In genomic region chr7:150420242-150420641, GRCh38 we compare ENCODE assay signal across 15 cellular contexts. TPM values are rescaled to one million over a fixed set of nuclear protein-coding genes. Genes with fewer than 3 reads are reported as not detected.
DNase-seq lines count a peak whose midpoint lies in the region; ATAC-seq, FAIRE-seq and TF ChIP-seq lines count a peak whose summit lies in the region.
"Had no signal": no experiment of that assay in that cellular context is flagged by ENCODE, and none has a peak within 500 bp of the region (broad histone marks: within the 10 kb centered on the region; RNA-seq: fewer than 3 reads in every experiment).

No MANE protein-coding gene starts in this region.

- no peak overlapping the region for H4K8ac ChIP-seq in H9 (replicated peaks; ENCODE audit: insufficient read length, low read depth, low read length)

- H3K4me1 Mint-ChIP-seq in H9: peaks cover 21% of the 10 kb centered on the region in 2 experiments

- H3K79me1 ChIP-seq in H9 (ENCODE audit: insufficient read depth, low read depth, low read length, poor library complexity, severe bottlenecking): no peaks in the 10 kb centered on the region

- TF ChIP-seq POLR2A in K562 (conservative IDR thresholded peaks at IDR 0.05) (no peak), prostate gland (IDR thresholded peaks at IDR 0.05) (no peak)

- no peak overlapping the region for H3K14ac ChIP-seq in H9 (ENCODE audit: insufficient read depth, low read length)

- ATAC-seq in K562: no peak

- no peak overlapping the region for H3K27ac ChIP-seq in H9 (ENCODE audit: insufficient read length, low read depth, low read length)
- H3K27ac ChIP-seq in K562 (ENCODE audit: extremely low read depth, low read depth, low read length): no peak overlapping the region
- no peak overlapping the region for H3K27ac ChIP-seq in prostate gland
- H3K27ac ChIP-seq in caudate nucleus (ENCODE audit: low read depth, low read length): no peak overlapping the region
- H3K27ac ChIP-seq: 22Rv1 had no signal

- H3K56ac ChIP-seq in H9 (ENCODE audit: insufficient read length, low read depth, low read length): no peak overlapping the region

- H3K27me3 ChIP-seq in H9 (ENCODE audit: insufficient read depth, low read length) (no peaks in the 10 kb centered on the region), K562 (ENCODE audit: control insufficient read depth in 2 of 2, insufficient read depth in 2 of 2, low read length in 2 of 2) (no peaks in the 10 kb centered on the region), neuron (ENCODE audit: insufficient read depth, low read length) (no peaks in the 10 kb centered on the region), prostate gland (replicated peaks; ENCODE audit: insufficient read depth) (no peaks in the 10 kb centered on the region)

- H2AFZ ChIP-seq in H9 (ENCODE audit: low read length) (no peak overlapping the region), K562 (ENCODE audit: low read depth, low read length) (peak overlapping the region; percentile 91), neuron (ENCODE audit: low read depth, low read length) (peak overlapping the region; percentile 50)

- H3K27me3 Mint-ChIP-seq in H9 (ENCODE audit: low read depth): peaks cover 14% of the 10 kb centered on the region

- H3K4me1 ChIP-seq in H9 (ENCODE audit: insufficient read depth, low read length) (no peaks in the 10 kb centered on the region; the same call in 1 of the 2 replicates), K562 (replicated peaks in 1 of 2; ENCODE audit: control insufficient read depth in 2 of 2, insufficient read depth in 2 of 2, low read length in 2 of 2) (peaks cover 3 to 7% of the 10 kb centered on the region in 2 experiments; a peak in 3 of 5 replicates), neuron (ENCODE audit: insufficient read depth, low read length) (peaks cover 10% of the 10 kb centered on the region), prostate gland (replicated peaks) (no peaks in the 10 kb centered on the region)

- DNase-seq in NCI-H345 (lab: John Stamatoyannopoulos, UW): peak; percentile 4
- no peak for DNase-seq in NCI-H345 treated with DMSO at 0.1 percent for 48 hours (lab: John Stamatoyannopoulos, UW; ENCODE audit: unreplicated experiment)
- DNase-seq in H9: peak; percentile 16
- no peak for DNase-seq in K562 (ENCODE audit: extremely low read depth in 1 of 4, low spot score in 3 of 4)
- DNase-seq in prostate gland (ENCODE audit: low spot score): no peak
- DNase-seq in NCI-H2029 (lab: John Stamatoyannopoulos, UW): no peak
- no peak for DNase-seq in caudate nucleus (lab: John Stamatoyannopoulos, UW)

- no peaks in the 10 kb centered on the region for H3K9me1 ChIP-seq in K562 (ENCODE audit: control insufficient read depth, insufficient read depth, low read length)

- POLR2A ChIA-PET in K562 (lab: Yijun Ruan, JAX): interaction anchor here (0.9 to 1.2 kb wide), 2 partner anchors 14 to 46 kb away, joined by 3 to 4 read pairs; a partner anchor contains a TSS

- no peaks in the 10 kb centered on the region for H4K20me1 ChIP-seq in H9 (ENCODE audit: control insufficient read depth, insufficient read depth, insufficient read length)
- no peaks in the 10 kb centered on the region for H4K20me1 ChIP-seq in K562 (replicated peaks; ENCODE audit: control insufficient read depth, insufficient read depth, low read length)

- no peak overlapping the region for H2BK120ac ChIP-seq in H9 (ENCODE audit: low read depth, low read length, poor library complexity, severe bottlenecking)

- H3T11ph ChIP-seq in H9 (ENCODE audit: low read length): no peak overlapping the region

- no peak overlapping the region for H3K4ac ChIP-seq in H9 (ENCODE audit: low read depth, low read length)

- no peak for FAIRE-seq in K562 (lab: Jason Lieb, UNC)
- FAIRE-seq: H54 had no signal

- H3K23ac ChIP-seq in H9 (ENCODE audit: insufficient read length, low read depth, low read length): no peak overlapping the region

- CTCF ChIA-PET in K562 (lab: Yijun Ruan, JAX; ENCODE audit: low intra/inter-chr PET ratio): interaction anchor here (0.6 to 2.2 kb wide), 3 partner anchors 64 to 134 kb away, joined by 3 to 16 read pairs (median 14); no protein-coding TSS in a partner anchor

- no peak overlapping the region for H3K27ac Mint-ChIP-seq in H9
- H3K27ac Mint-ChIP-seq: CD8-positive, alpha-beta T cell had no signal

- no peak overlapping the region for H2BK15ac ChIP-seq in H9 (ENCODE audit: low read depth, low read length)

- H4K91ac ChIP-seq in H9 (ENCODE audit: insufficient read length, low read depth, low read length): no peak overlapping the region

- H3K9ac ChIP-seq in H9 (ENCODE audit: extremely low read depth, insufficient read length, low read length) (no peak overlapping the region), K562 (ENCODE audit: insufficient read depth in 1 of 2, low read depth in 2 of 2, low read length in 2 of 2) (peak overlapping the region in 1 of 2 experiments; percentile 10; a peak in 1 of 4 replicates)

- H3K23me2 ChIP-seq in H9 (ENCODE audit: insufficient read length, low read depth, low read length, poor library complexity, severe bottlenecking): no peaks in the 10 kb centered on the region

- in situ Hi-C loops in K562 (cut with MboI): loop anchor here (5.0 kb wide), 1 partner anchor 133 kb away; no protein-coding TSS in a partner anchor

- H4K5ac ChIP-seq in H9 (ENCODE audit: insufficient read length, low read depth, low read length): no peak overlapping the region

- H3K9me3 Mint-ChIP-seq in H9: no peaks in the 10 kb centered on the region; a peak in 2 of 5 replicates
- H3K9me3 Mint-ChIP-seq: CD8-positive, alpha-beta T cell had no signal

- H2BK20ac ChIP-seq in H9 (ENCODE audit: low read depth, low read length, poor library complexity, severe bottlenecking): no peak overlapping the region

- H3K36me3 ChIP-seq in K562 (ENCODE audit: control insufficient read depth, insufficient read depth, low read length) (no peaks in the 10 kb centered on the region), neuron (ENCODE audit: insufficient read depth, low read length) (no peaks in the 10 kb centered on the region), prostate gland (no peaks in the 10 kb centered on the region)

- no peak overlapping the region for H3K18ac ChIP-seq in H9 (ENCODE audit: insufficient read length, low read depth, low read length)

- no peak overlapping the region for H2AK5ac ChIP-seq in H9 (ENCODE audit: insufficient read length, low read length)

- no peak overlapping the region for H3K4me2 ChIP-seq in H9 (ENCODE audit: insufficient read depth, insufficient read length, low read length)
- no peak overlapping the region; the same call in 1 of the 2 replicates for H3K4me2 ChIP-seq in K562 (ENCODE audit: insufficient read depth, low read length)

- BruUV-seq in K562 (replicated peaks; lab: Mats Ljungman, UMichigan): no TSS peak

- H2BK5ac ChIP-seq in H9 (ENCODE audit: insufficient read length, low read length): no peak overlapping the region

- H2BK12ac ChIP-seq in H9 (ENCODE audit: insufficient read length, low read depth, low read length): no peak overlapping the region

- TF ChIP-seq CTCF in H9 (conservative IDR thresholded peaks at IDR 0.05): no peak
- TF ChIP-seq CTCF in K562 (IDR thresholded peaks at IDR 0.05 in 2 of 3, conservative IDR thresholded peaks at IDR 0.05 in 1 of 3; ENCODE audit: insufficient read depth in 2 of 3, low read depth in 1 of 3, low read length in 3 of 3): no peak
- TF ChIP-seq CTCF in prostate gland (IDR thresholded peaks at IDR 0.05): no peak

- TF ChIP-seq EP300 in K562 (IDR thresholded peaks at IDR 0.05; ENCODE audit: low read length): no peak

- H3K4me3 Mint-ChIP-seq in H9: no peak overlapping the region
- H3K4me3 Mint-ChIP-seq: CD8-positive, alpha-beta T cell had no signal

- no peak overlapping the region for H3K4me3 ChIP-seq in K562
- no peak overlapping the region for H3K4me3 ChIP-seq in neuron (ENCODE audit: low read length)
- H3K4me3 ChIP-seq in prostate gland: no peak overlapping the region

- no peak for TF ChIP-seq RAD21 in K562 (CRISPR knock-in tag; conservative IDR thresholded peaks at IDR 0.05 in 1 of 2, IDR thresholded peaks at IDR 0.05 in 1 of 2)

- intact Hi-C loops in K562 (cut with micrococcal nuclease) (no loop called here), prostate gland (cut with DNase I) (no loop called here)

- H3K79me2 ChIP-seq in H9 (ENCODE audit: insufficient read depth, low read length) (no peaks in the 10 kb centered on the region), K562 (ENCODE audit: control insufficient read depth, insufficient read depth, low read length) (no peaks in the 10 kb centered on the region)

- H3K9me3 ChIP-seq in H9 (ENCODE audit: control insufficient read depth, low read depth, low read length): no peaks in the 10 kb centered on the region
- no peaks in the 10 kb centered on the region for H3K9me3 ChIP-seq in K562 (replicated peaks; ENCODE audit: control insufficient read depth, insufficient read depth, low read depth, low read length)
- H3K9me3 ChIP-seq in neuron (ENCODE audit: low read length): no peaks in the 10 kb centered on the region
- H3K9me3 ChIP-seq in prostate gland: no peaks in the 10 kb centered on the region

- H3K36me3 Mint-ChIP-seq in H9 (ENCODE audit: insufficient read depth in 1 of 3, low read depth in 3 of 3): no peaks in the 10 kb centered on the region
- H3K36me3 Mint-ChIP-seq: CD8-positive, alpha-beta T cell had no signal

- WGBS in H9 (ENCODE audit: extremely low coverage, insufficient read length, low lambda C conversion rate): no CpG with 5 or more reads among the region's 2 CpGs
- WGBS in K562 (ENCODE audit: insufficient coverage, low coverage, missing lambda C conversion rate): 36% methylated on average over 2 of the region's 2 CpGs
- WGBS in prostate gland: 75% methylated on average over 2 of the region's 2 CpGs

RNA-seq across cellular contexts. Expression of gene GIMAP8, which starts 30.2 kb away (rescaled TPM):
- total RNA-seq in H9 (2021) (not detected in 2 replicates), K562 (2014; rRNA removed) (not detected in 2 replicates), K562 (2014; rRNA removed; fragmentation: Illumina TruSeq; extraction: Trizol) (not detected in 2 replicates), K562 (2015; rRNA removed; fragmentation: Illumina TruSeq; extraction: Trizol) (not detected in 2 replicates), K562 (2021) (0.16 TPM in 1 of 2 replicates, not detected in the other), prostate gland (1 to 10 TPM; 2.5 to 6.5 TPM)
- total RNA-seq in K562 (2011; cell fraction: chromatin; rRNA removed; ENCODE audit: low replicate concordance): not detected in 2 replicates
- not detected in 2 replicates for total RNA-seq in K562 (2011; cell fraction: nucleolus; rRNA removed)
- not detected in 2 replicates for total RNA-seq in K562 (2011; cell fraction: nucleoplasm; rRNA removed)
- polyA plus RNA-seq in K562 (2011; rRNA removed) (not detected in 2 replicates), K562 (2014; fragmentation: Illumina TruSeq; extraction: Trizol) (not detected in 2 replicates), K562 (2014; fragmentation: Nextera tagmentation; extraction: Ambion mirVana) (not detected), K562 (2014; rRNA removed) (not detected in 2 replicates)
- polyA plus RNA-seq in K562 (2011; cell fraction: cytosol; rRNA removed): not detected in 2 replicates
- not detected in 2 replicates for polyA plus RNA-seq in K562 (2011; cell fraction: nucleus; rRNA removed)
- polyA plus RNA-seq in K562 (2012): 0.01 TPM in 2 replicates
- polyA minus RNA-seq in K562 (2011; rRNA and poly(A)+ RNA removed): not detected in 2 replicates
- not detected in 2 replicates for polyA minus RNA-seq in K562 (2011; cell fraction: cytosol; rRNA and poly(A)+ RNA removed)
- not detected in 2 replicates for polyA minus RNA-seq in K562 (2011; cell fraction: nucleus; rRNA and poly(A)+ RNA removed)
- total RNA-seq: Daoy, IMR-90, NCI-H460 had no signal
- polyA plus RNA-seq: BJ, IMR-90 had no signal

RNA-seq across cellular contexts. Expression of gene ZNF775, which starts 41.1 kb away (rescaled TPM):
- total RNA-seq in H9 (2021) (9.7 and 10.5 TPM in 2 replicates), K562 (2014; rRNA removed) (18.6 and 21.8 TPM in 2 replicates), K562 (2014; rRNA removed; fragmentation: Illumina TruSeq; extraction: Trizol) (1.1 and 1.8 TPM in 2 replicates), K562 (2015; rRNA removed; fragmentation: Illumina TruSeq; extraction: Trizol) (5.5 and 5.7 TPM in 2 replicates), K562 (2021) (18.7 and 19.2 TPM in 2 replicates), prostate gland (10 to 100 TPM; 14.4 to 14.8 TPM)
- 3.1 and 10.5 TPM in 2 replicates for total RNA-seq in K562 (2011; cell fraction: chromatin; rRNA removed; ENCODE audit: low replicate concordance)
- 12.0 and 14.7 TPM in 2 replicates for total RNA-seq in K562 (2011; cell fraction: nucleolus; rRNA removed)
- total RNA-seq in K562 (2011; cell fraction: nucleoplasm; rRNA removed): 5.9 TPM in 2 replicates
- polyA plus RNA-seq in K562 (2011; rRNA removed) (4.9 and 8.3 TPM in 2 replicates), K562 (2014; fragmentation: Illumina TruSeq; extraction: Trizol) (1.5 and 3.5 TPM in 2 replicates), K562 (2014; fragmentation: Nextera tagmentation; extraction: Ambion mirVana) (under 1 TPM; 0.04 to 0.20 TPM), K562 (2014; rRNA removed) (13.1 and 13.2 TPM in 2 replicates)
- 7.9 and 29.5 TPM in 2 replicates for polyA plus RNA-seq in K562 (2011; cell fraction: cytosol; rRNA removed)
- polyA plus RNA-seq in K562 (2011; cell fraction: nucleus; rRNA removed): 9.1 and 15.1 TPM in 2 replicates
- 11.8 and 13.9 TPM in 2 replicates for polyA plus RNA-seq in K562 (2012)
- polyA minus RNA-seq in K562 (2011; rRNA and poly(A)+ RNA removed): 1.3 and 1.6 TPM in 2 replicates
- 7.2 and 17.1 TPM in 2 replicates for polyA minus RNA-seq in K562 (2011; cell fraction: cytosol; rRNA and poly(A)+ RNA removed)
- 4.3 and 5.3 TPM in 2 replicates for polyA minus RNA-seq in K562 (2011; cell fraction: nucleus; rRNA and poly(A)+ RNA removed)

RNA-seq across cellular contexts. Expression of gene REPIN1, which starts 51.6 kb away (rescaled TPM):
- 105 and 106 TPM in 2 replicates for total RNA-seq in H9 (2021)
- total RNA-seq in K562 (2011; cell fraction: chromatin; rRNA removed; ENCODE audit: low replicate concordance): 109 and 296 TPM in 2 replicates
- 251 and 260 TPM in 2 replicates for total RNA-seq in K562 (2011; cell fraction: nucleolus; rRNA removed)
- total RNA-seq in K562 (2011; cell fraction: nucleoplasm; rRNA removed): 183 and 184 TPM in 2 replicates
- total RNA-seq in K562 (2014; rRNA removed): 212 and 268 TPM in 2 replicates
- total RNA-seq in K562 (2014; rRNA removed; fragmentation: Illumina TruSeq; extraction: Trizol): 46.9 and 56.8 TPM in 2 replicates
- 94.0 and 99.6 TPM in 2 replicates for total RNA-seq in K562 (2015; rRNA removed; fragmentation: Illumina TruSeq; extraction: Trizol)
- total RNA-seq in K562 (2021): 277 and 283 TPM in 2 replicates
- 130 and 189 TPM in 2 replicates for polyA plus RNA-seq in K562 (2011; rRNA removed)
- polyA plus RNA-seq in K562 (2011; cell fraction: cytosol; rRNA removed): 210 and 322 TPM in 2 replicates
- polyA plus RNA-seq in K562 (2011; cell fraction: nucleus; rRNA removed): 461 and 543 TPM in 2 replicates
- polyA plus RNA-seq in K562 (2012): 186 and 202 TPM in 2 replicates
- polyA plus RNA-seq in K562 (2014; fragmentation: Illumina TruSeq; extraction: Trizol): 94.3 and 120 TPM in 2 replicates
- polyA plus RNA-seq in K562 (2014; fragmentation: Nextera tagmentation; extraction: Ambion mirVana): 10 to 100 TPM in 1 of 2 experiments, 1 to 10 TPM in 1; 8.1 to 11.0 TPM
- 209 and 237 TPM in 2 replicates for polyA plus RNA-seq in K562 (2014; rRNA removed)
- 65.6 and 71.9 TPM in 2 replicates for polyA minus RNA-seq in K562 (2011; rRNA and poly(A)+ RNA removed)
- 96.6 and 122 TPM in 2 replicates for polyA minus RNA-seq in K562 (2011; cell fraction: cytosol; rRNA and poly(A)+ RNA removed)
- 81.0 and 130 TPM in 2 replicates for polyA minus RNA-seq in K562 (2011; cell fraction: nucleus; rRNA and poly(A)+ RNA removed)
- 100 to 1,000 TPM; 150 to 171 TPM for total RNA-seq in prostate gland

Comparison
In these comparisons a context has a peak if more than half of its experiments do, and no peak if none do; other contexts are left out.
1. DNase-seq: peak in NCI-H345 (single experiment) and H9 (single experiment); none in NCI-H345 treated with DMSO at 0.1 percent for 48 hours (single experiment), K562 (0 of 4), prostate gland (single experiment), NCI-H2029 (single experiment) and caudate nucleus (0 of 61).